In genomic region chr9:6383551-6384225, GRCh38 we compare ENCODE assay signal across 15 cellular contexts. TPM values are rescaled to one million over a fixed set of nuclear protein-coding genes. Genes with fewer than 3 reads are reported as not detected.
DNase-seq lines count a peak whose midpoint lies in the region; ATAC-seq, FAIRE-seq and TF ChIP-seq lines count a peak whose summit lies in the region.
"Had no signal": no experiment of that assay in that cellular context is flagged by ENCODE, and none has a peak within 500 bp of the region (broad histone marks: within the 10 kb centered on the region; RNA-seq: fewer than 3 reads in every experiment).

No MANE protein-coding gene starts in this region.

- TF ChIP-seq POLR2A in H54 (IDR thresholded peaks at IDR 0.05; ENCODE audit: low read depth, low read length) = no peak

- H3K27me3 ChIP-seq in tibial artery = no peaks in the 10 kb centered on the region

- no peak for ATAC-seq in GM21723 (IDR thresholded peaks at IDR 0.05; ENCODE audit: unreplicated experiment)

- peaks cover 0 to 25% (median 3%) of the 10 kb centered on the region in 4 donors for H3K4me1 ChIP-seq in tibial artery

- intact Hi-C loops in tibial artery (cut with DNase I; ENCODE audit: low total_unique reads) (no loop called here), posterior vena cava (cut with DNase I) (no loop called here)

- no peak for TF ChIP-seq CTCF in tibial artery (IDR thresholded peaks at IDR 0.05)

- H3K36me3 ChIP-seq in tibial artery = no peaks in the 10 kb centered on the region

- H3K4me3 ChIP-seq in tibial artery = no peak overlapping the region

- peak; percentile 36 for FAIRE-seq in H54 (lab: Jason Lieb, UNC)

- H3K27ac ChIP-seq in tibial artery = peak overlapping the region; percentile 66 to 70

- no peak for DNase-seq in H54 (ENCODE audit: insufficient read length, low spot score)
- DNase-seq in amniotic stem cell (lab: John Stamatoyannopoulos, UW) = peak; percentile 28
- DNase-seq in glomerular visceral epithelial cell (ENCODE audit: extremely low spot score) = peak; percentile 57
- no peak for DNase-seq in tibial artery
- no peak for DNase-seq in NCI-H2227 treated with DMSO at 0.1 percent for 48 hours (lab: John Stamatoyannopoulos, UW)
- DNase-seq in posterior vena cava (ENCODE audit: low spot score) = no peak
- DNase-seq: activated naive CD4-positive, alpha-beta T cell treated with Interleukin-2 at 50 U/mL for 16 hours; cerebellar nuclear complex; COR-L47; foreskin melanocyte; Kasumi-1; naive B cell had no signal

- no peaks in the 10 kb centered on the region for H3K9me3 ChIP-seq in tibial artery

RNA-seq across cellular contexts. Expression of gene UHRF2, which starts 29.3 kb away (rescaled TPM):
- 10 to 100 TPM; 36.2 to 41.0 TPM for total RNA-seq in posterior vena cava

RNA-seq across cellular contexts. Expression of gene TPD52L3, which starts 55.5 kb away (rescaled TPM):
- total RNA-seq in posterior vena cava = not detected
- total RNA-seq: skeletal muscle tissue; T-helper 2 cell treated with Interferon-gamma antibody and Interleukin-4, amounts not matched to agents 100 ng/mL and 5 ng/mL, for 36 hours had no signal

Comparison
In these comparisons a context has a peak if more than half of its experiments do, and no peak if none do; other contexts are left out.
1. DNase-seq: peak in amniotic stem cell (single experiment) and glomerular visceral epithelial cell (single experiment); none in H54 (single experiment), tibial artery (0 of 2), NCI-H2227 treated with DMSO at 0.1 percent for 48 hours (single experiment) and posterior vena cava (single experiment).